23 cellular contexts compared by ENCODE assay signal in the genomic region with DNA sequence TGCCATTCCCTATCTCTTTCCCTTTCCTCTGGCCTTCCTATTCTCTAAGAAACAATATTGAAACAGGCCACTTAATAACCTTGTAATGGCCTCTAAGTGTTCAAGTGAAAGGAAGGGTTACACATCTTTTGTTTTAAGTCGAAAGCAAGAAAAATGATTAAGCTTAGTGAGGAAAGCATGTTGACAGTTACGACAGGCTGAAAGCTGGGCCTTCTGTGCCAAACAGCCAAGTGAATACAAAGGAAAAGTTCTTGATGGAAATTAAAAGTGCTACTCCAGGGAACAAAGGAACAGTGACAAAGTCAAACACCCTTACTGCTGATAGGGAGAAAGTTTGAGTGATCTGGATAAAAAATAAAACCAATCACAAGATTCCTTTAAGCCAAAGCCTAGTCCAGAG.
"Had no signal": no experiment of that assay in that cellular context is flagged by ENCODE, and none has a peak within 500 bp of the region (broad histone marks: within the 10 kb centered on the region; RNA-seq: fewer than 3 reads in every experiment).

No MANE protein-coding gene starts in this region.

- H3K9me3 Mint-ChIP-seq: naive thymus-derived CD8-positive, alpha-beta T cell had no signal

- FAIRE-seq: frontal cortex, islet of Langerhans had no signal

- H3K9ac ChIP-seq: parathyroid adenoma had no signal

- H3K36me3 ChIP-seq: colonic mucosa, sigmoid colon, thoracic aorta had no signal

- H3K27me3 ChIP-seq: colonic mucosa, heart right ventricle, sigmoid colon, stomach had no signal

- H3K4me1 ChIP-seq: colonic mucosa, heart right ventricle, parathyroid adenoma, psoas muscle, sigmoid colon, stomach had no signal

- H3K27ac ChIP-seq: colonic mucosa, heart right ventricle, parathyroid adenoma, psoas muscle, sigmoid colon, skin epidermis, thoracic aorta had no signal

- H3K9me3 ChIP-seq: colonic mucosa, heart right ventricle, mucosa of descending colon, psoas muscle, sigmoid colon, stomach, thoracic aorta had no signal

- DNase-seq: colonic mucosa; dermis blood vessel endothelial cell; effector CD4-positive, alpha-beta T cell; heart right ventricle; hypothalamus; kidney glomerular epithelial cell; mesendoderm; mucosa of descending colon; naive thymus-derived CD8-positive, alpha-beta T cell; psoas muscle; retina; sigmoid colon; stimulated activated CD4-positive, alpha-beta T cell treated with anti-CD3 and anti-CD28 coated beads, Interleukin-2, amount 100 ng/mL, for 24 hours; stimulated activated naive CD4-positive, alpha-beta T cell; stomach; substantia nigra; trophoblast cell had no signal

- H2AFZ ChIP-seq: parathyroid adenoma had no signal

- H3K4me1 Mint-ChIP-seq: naive thymus-derived CD8-positive, alpha-beta T cell had no signal

- ATAC-seq: esophagus mucosa; heart right ventricle; mucosa of descending colon; naive thymus-derived CD8-positive, alpha-beta T cell; psoas muscle had no signal

- H3K27ac Mint-ChIP-seq: naive thymus-derived CD8-positive, alpha-beta T cell had no signal

- H3K79me2 ChIP-seq: parathyroid adenoma had no signal

- H3K36me3 Mint-ChIP-seq: naive thymus-derived CD8-positive, alpha-beta T cell had no signal

- H3K4me3 ChIP-seq: colonic mucosa, heart right ventricle, mucosa of descending colon, psoas muscle, sigmoid colon, skin epidermis, stomach, thoracic aorta had no signal

- H3K4me3 Mint-ChIP-seq: naive thymus-derived CD8-positive, alpha-beta T cell had no signal
